ENCODE assay signal across 19 cellular contexts in genomic region chr10:26841733-26842317, GRCh38. TPM values are rescaled to one million over a fixed set of nuclear protein-coding genes. Genes with fewer than 3 reads are reported as not detected.
DNase-seq lines count a peak whose midpoint lies in the region; ATAC-seq lines count a peak whose summit lies in the region.
"Had no signal": no experiment of that assay in that cellular context is flagged by ENCODE, and none has a peak within 500 bp of the region (broad histone marks: within the 10 kb centered on the region; RNA-seq: fewer than 3 reads in every experiment).

No MANE protein-coding gene starts in this region.

- no peaks in the 10 kb centered on the region for H3K27me3 ChIP-seq in GM23248 (replicated peaks; ENCODE audit: insufficient read depth)
- H3K27me3 ChIP-seq: colonic mucosa, gastrocnemius medialis, right atrium auricular region, upper lobe of right lung had no signal

- no peaks in the 10 kb centered on the region for H3K9me3 ChIP-seq in GM23248 (ENCODE audit: low read depth)
- H3K9me3 ChIP-seq: colonic mucosa, gastrocnemius medialis, left ventricle myocardium inferior, right atrium auricular region, upper lobe of right lung had no signal

- H3K27ac Mint-ChIP-seq in immature natural killer cell, result peak overlapping the region; percentile 67 to 83 (median 78)
- H3K27ac Mint-ChIP-seq: stimulated activated naive CD8-positive, alpha-beta T cell treated with anti-CD3 and anti-CD28 coated beads, Interleukin-15, Interleukin-2, amounts not matched to agents 100 ng/mL and 50 ng/mL, for 24 hours; T-cell had no signal

- no peaks in the 10 kb centered on the region for H3K9me3 Mint-ChIP-seq in immature natural killer cell
- H3K9me3 Mint-ChIP-seq: stimulated activated naive CD8-positive, alpha-beta T cell treated with anti-CD3 and anti-CD28 coated beads, Interleukin-15, Interleukin-2, amounts not matched to agents 100 ng/mL and 50 ng/mL, for 24 hours; T-cell had no signal

- no peak overlapping the region for H3K9ac ChIP-seq in GM23248

- no peaks in the 10 kb centered on the region for H3K36me3 ChIP-seq in GM23248 (ENCODE audit: low read depth)
- H3K36me3 ChIP-seq: colonic mucosa, gastrocnemius medialis, left ventricle myocardium inferior, right atrium auricular region, upper lobe of right lung had no signal

- peaks cover 100% of the 10 kb centered on the region for H3K79me2 ChIP-seq in GM23248 (ENCODE audit: insufficient read depth)

- peaks cover 25% of the 10 kb centered on the region; the same call in 1 of the 2 replicates for H4K20me1 ChIP-seq in GM23248 (ENCODE audit: insufficient read depth)

- peaks cover 0 to 2% (median 0%) of the 10 kb centered on the region in 3 donors for H3K27me3 Mint-ChIP-seq in immature natural killer cell (ENCODE audit: low read depth in 3 of 3)
- H3K27me3 Mint-ChIP-seq: stimulated activated naive CD8-positive, alpha-beta T cell treated with anti-CD3 and anti-CD28 coated beads, Interleukin-15, Interleukin-2, amounts not matched to agents 100 ng/mL and 50 ng/mL, for 24 hours; T-cell had no signal

- in situ Hi-C loops in GM23248 (cut with MboI), result no loop called here

- H3K9me2 ChIP-seq in GM23248 (ENCODE audit: insufficient read depth), result no peaks in the 10 kb centered on the region

- no peak overlapping the region for H3K27ac ChIP-seq in GM23248
- H3K27ac ChIP-seq: colonic mucosa, gastrocnemius medialis, left ventricle myocardium inferior, right atrium auricular region, upper lobe of right lung had no signal

- H2AFZ ChIP-seq in GM23248, result no peak overlapping the region

- peak; percentile 13 for DNase-seq in stimulated activated CD4-positive, alpha-beta T cell treated with anti-CD3 and anti-CD28 coated beads, Interleukin-15, amount 100 ng/mL, for 24 hours
- DNase-seq in stimulated activated CD4-positive, alpha-beta T cell treated with anti-CD3 and anti-CD28 coated beads, Interleukin-2, amount 100 ng/mL, for 24 hours, result no peak
- DNase-seq in RPMI8226, result peak; percentile 25
- peak; percentile 52 to 68 (median 57) for DNase-seq in immature natural killer cell
- no peak for DNase-seq in GM23248
- no peak for DNase-seq in SIG-M5 treated with dmso at 0.1 percent for 504 hours (lab: John Stamatoyannopoulos, UW; ENCODE audit: unreplicated experiment)
- no peak for DNase-seq in iPS-NIHi11 (ENCODE audit: low spot score)
- DNase-seq: activated naive CD4-positive, alpha-beta T cell treated with anti-CD3 and anti-CD28 coated beads, Interleukin-2, amount 50 U/mL, for 16 hours; colonic mucosa; gastrocnemius medialis; left ventricle myocardium inferior; NCI-H2029 treated with DMSO at 0.1 percent for 48 hours; upper lobe of right lung had no signal

- peaks cover 15% of the 10 kb centered on the region for H3K4me1 ChIP-seq in GM23248 (ENCODE audit: insufficient read depth)
- H3K4me1 ChIP-seq: colonic mucosa, right atrium auricular region, upper lobe of right lung had no signal

- H3F3A ChIP-seq in GM23248 (ENCODE audit: insufficient read depth), result no peaks in the 10 kb centered on the region

- WGBS in GM23248 (ENCODE audit: low coverage in 1 of 2, low lambda C conversion rate in 2 of 2, missing lambda C conversion rate in 2 of 2), 2 experiments, result 95 to 100% methylated on average over 3 of the region's 3 CpGs

- H3K4me2 ChIP-seq in GM23248 (ENCODE audit: unreplicated experiment), result no peak overlapping the region

- peaks cover 0 to 3% (median 3%) of the 10 kb centered on the region in 3 donors for H3K36me3 Mint-ChIP-seq in immature natural killer cell

- H3K4me3 Mint-ChIP-seq in immature natural killer cell, result peak overlapping the region; percentile 68 to 84 (median 70)
- H3K4me3 Mint-ChIP-seq: stimulated activated naive CD8-positive, alpha-beta T cell treated with anti-CD3 and anti-CD28 coated beads, Interleukin-15, Interleukin-2, amounts not matched to agents 100 ng/mL and 50 ng/mL, for 24 hours; T-cell had no signal

- peaks cover 93 to 96% of the 10 kb centered on the region in 2 donors for H3K4me1 Mint-ChIP-seq in immature natural killer cell

- H3K4me3 ChIP-seq in GM23248, result no peak overlapping the region
- H3K4me3 ChIP-seq: colonic mucosa, gastrocnemius medialis, left ventricle myocardium inferior, right atrium auricular region, upper lobe of right lung had no signal

- ATAC-seq in HG03342 (IDR thresholded peaks at IDR 0.05; ENCODE audit: unreplicated experiment), result no peak
- ATAC-seq: gastrocnemius medialis, HCT116, Right ventricle myocardium inferior, upper lobe of right lung had no signal

RNA-seq across cellular contexts. Expression of gene ABI1, which starts 18.9 kb away (rescaled TPM):
- polyA plus RNA-seq in immature natural killer cell (10 to 100 TPM; 65.0 to 85.3 (median 84.0) TPM), GM23248 (2016; fragmentation: Nextera tagmentation; extraction: Ambion mirVana) (74.6 and 79.0 TPM in 2 replicates)
- total RNA-seq in GM23248 (2014; rRNA removed; shearing (Covaris generic)), result 60.3 and 68.2 TPM in 2 replicates

Comparison
In these comparisons a context has a peak if more than half of its experiments do, and no peak if none do; other contexts are left out.
1. DNase-seq: peak in stimulated activated CD4-positive, alpha-beta T cell treated with anti-CD3 and anti-CD28 coated beads, Interleukin-15, amount 100 ng/mL, for 24 hours (single experiment), RPMI8226 (single experiment) and immature natural killer cell (3 of 3); none in stimulated activated CD4-positive, alpha-beta T cell treated with anti-CD3 and anti-CD28 coated beads, Interleukin-2, amount 100 ng/mL, for 24 hours (0 of 2), GM23248 (single experiment), SIG-M5 treated with dmso at 0.1 percent for 504 hours (single experiment) and iPS-NIHi11 (single experiment).